24 cellular contexts compared by ENCODE assay signal in the genomic region with DNA sequence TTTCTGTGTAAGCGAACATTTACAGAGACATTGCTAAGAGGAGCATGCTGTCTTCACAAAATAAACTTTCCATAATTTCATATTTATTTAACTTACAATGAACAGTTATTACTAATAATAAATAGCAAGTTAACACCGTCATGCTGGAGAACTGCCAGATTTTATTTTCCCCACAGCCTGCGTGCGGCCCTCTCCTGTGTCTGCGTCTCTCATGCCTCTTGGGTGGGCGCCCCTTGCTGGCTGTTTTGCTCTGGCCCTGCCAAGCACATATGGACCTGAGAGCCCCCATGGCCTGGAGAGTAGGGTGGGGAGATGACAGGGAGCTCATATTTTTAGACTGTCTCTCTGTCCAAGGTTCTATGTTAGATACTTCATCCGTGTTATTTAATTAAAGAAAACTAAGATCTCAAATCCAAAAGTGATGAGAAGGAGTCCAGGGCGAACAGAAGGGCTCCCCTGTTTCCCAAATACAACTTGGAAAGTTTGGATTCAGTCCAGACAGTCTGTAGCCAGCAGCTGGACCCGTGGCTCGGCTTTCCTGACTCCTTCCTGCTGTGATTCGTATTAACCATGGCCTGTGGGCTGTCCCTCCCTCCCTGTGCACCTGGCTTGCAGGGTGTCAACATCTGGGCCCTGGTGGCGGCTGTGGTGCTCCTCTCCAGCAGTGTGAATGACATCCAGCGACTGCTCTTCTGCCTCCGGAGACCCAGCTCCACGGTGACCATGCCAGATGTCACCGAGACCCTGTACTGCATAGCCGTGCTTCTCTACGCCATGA. TPM values are rescaled to one million over a fixed set of nuclear protein-coding genes. Genes with fewer than 3 reads are reported as not detected.
DNase-seq lines count a peak whose midpoint lies in the region; TF ChIP-seq lines count a peak whose summit lies in the region.
"Had no signal": no experiment of that assay in that cellular context is flagged by ENCODE, and none has a peak within 500 bp of the region (broad histone marks: within the 10 kb centered on the region; RNA-seq: fewer than 3 reads in every experiment).

No MANE protein-coding gene starts in this region.

- peaks cover 5% of the 10 kb centered on the region for H3K9me3 Mint-ChIP-seq in glutamatergic neuron (ENCODE audit: unreplicated experiment)
- no peaks in the 10 kb centered on the region for H3K9me3 Mint-ChIP-seq in chondrocyte (ENCODE audit: low read depth)
- H3K9me3 Mint-ChIP-seq: activated naive CD4-positive, alpha-beta T cell treated with anti-CD3 and anti-CD28 coated beads, Interleukin-2, amount 50 U/mL, for 24 hours; CD8-positive, alpha-beta T cell had no signal

- in situ Hi-C loops in KBM-7 (cut with MboI; ENCODE audit: low pct_unique_long_range_greater_than_20kb, low sequenced_read_pairs), result no loop called here

- no peak overlapping the region for H3K4me3 Mint-ChIP-seq in glutamatergic neuron (ENCODE audit: unreplicated experiment)
- H3K4me3 Mint-ChIP-seq in chondrocyte (ENCODE audit: unreplicated experiment), result no peak overlapping the region
- H3K4me3 Mint-ChIP-seq: activated CD8-positive, alpha-beta T cell treated with anti-CD3 and anti-CD28 coated beads, Interleukin-2, amount 10 ng/mL, durations not matched to agents 7 days and 5 days; activated naive CD4-positive, alpha-beta T cell treated with anti-CD3 and anti-CD28 coated beads, Interleukin-2, amount 50 U/mL, for 24 hours; CD8-positive, alpha-beta T cell had no signal

- H3K27ac Mint-ChIP-seq in glutamatergic neuron (ENCODE audit: unreplicated experiment), result peak overlapping the region; percentile 52
- H3K27ac Mint-ChIP-seq in chondrocyte (ENCODE audit: unreplicated experiment), result no peak overlapping the region
- H3K27ac Mint-ChIP-seq: activated CD8-positive, alpha-beta T cell treated with anti-CD3 and anti-CD28 coated beads, Interleukin-2, amount 10 ng/mL, durations not matched to agents 7 days and 5 days; activated naive CD4-positive, alpha-beta T cell treated with anti-CD3 and anti-CD28 coated beads, Interleukin-2, amount 50 U/mL, for 24 hours; CD8-positive, alpha-beta T cell had no signal

- TF ChIP-seq CTCF in glutamatergic neuron (IDR thresholded peaks at IDR 0.05; ENCODE audit: partially characterized antibody, unreplicated experiment), result no peak
- TF ChIP-seq CTCF in chondrocyte (IDR thresholded peaks at IDR 0.05), result no peak

- H3K4me1 Mint-ChIP-seq in glutamatergic neuron (ENCODE audit: low read depth, unreplicated experiment) (peaks cover 9% of the 10 kb centered on the region), chondrocyte (ENCODE audit: low read depth) (no peaks in the 10 kb centered on the region)

- no peaks in the 10 kb centered on the region for H3K27me3 Mint-ChIP-seq in glutamatergic neuron (ENCODE audit: unreplicated experiment)
- no peaks in the 10 kb centered on the region for H3K27me3 Mint-ChIP-seq in chondrocyte (ENCODE audit: low read depth)
- H3K27me3 Mint-ChIP-seq: activated naive CD4-positive, alpha-beta T cell treated with anti-CD3 and anti-CD28 coated beads, Interleukin-2, amount 50 U/mL, for 24 hours had no signal

- peak; percentile 10 for DNase-seq in NCI-H1105 treated with DMSO at 0.1 percent for 48 hours (lab: John Stamatoyannopoulos, UW)
- DNase-seq in NCI-H1105 (lab: John Stamatoyannopoulos, UW), result no peak
- peak; percentile 58 for DNase-seq in NCI-H2171 (lab: John Stamatoyannopoulos, UW)
- DNase-seq in glutamatergic neuron, result no peak
- DNase-seq in posterior vena cava (ENCODE audit: low spot score), result peak; percentile 67
- DNase-seq in chondrocyte (ENCODE audit: low spot score), result no peak
- no peak for DNase-seq in NCI-H526 treated with DMSO at 0.1 percent for 48 hours (lab: John Stamatoyannopoulos, UW)
- no peak for DNase-seq in KBM-7
- DNase-seq: activated CD4-positive, CD25-positive, alpha-beta regulatory T cell; activated CD8-positive, alpha-beta T cell treated with anti-CD3 and anti-CD28 coated beads, Interleukin-2, amount 10 ng/mL, durations not matched to agents 7 days and 5 days; activated T-cell treated with anti-CD3 and anti-CD28 coated beads, Interleukin-2, amount 50 U/mL, for 1 hour; AML-193; aorta; CD8-positive, alpha-beta T cell; cerebellar nuclear complex; DMS79; islet precursor cell; lower lobe of right lung; NCI-H187; NCI-H510A; stimulated activated CD4-positive, alpha-beta T cell treated with anti-CD3 and anti-CD28 coated beads, Interleukin-15, amount 100 ng/mL, for 24 hours; T-helper 9 cell; upper lobe of right lung had no signal

- H3K36me3 Mint-ChIP-seq in glutamatergic neuron (ENCODE audit: unreplicated experiment), result no peaks in the 10 kb centered on the region
- peaks cover 43% of the 10 kb centered on the region for H3K36me3 Mint-ChIP-seq in chondrocyte (ENCODE audit: low read depth)

- intact Hi-C loops in posterior vena cava (cut with DNase I), result no loop called here

RNA-seq across cellular contexts. Expression of gene FBH1, which starts 20.5 kb away (rescaled TPM):
- total RNA-seq in glutamatergic neuron (ENCODE audit: unreplicated experiment) (65.0 TPM), posterior vena cava (10 to 100 TPM; 75.1 to 78.6 TPM), chondrocyte (62.2 to 96.6 TPM (median 66.5 TPM) in 3 replicates)

RNA-seq across cellular contexts. Expression of gene ANKRD16, which starts 20.8 kb away (rescaled TPM):
- total RNA-seq in glutamatergic neuron (ENCODE audit: unreplicated experiment) (7.5 TPM), posterior vena cava (1 to 10 TPM; 3.6 to 4.5 TPM), chondrocyte (5.8 to 6.5 TPM (median 6.4 TPM) in 3 replicates)

Comparison
In these comparisons a context has a peak if more than half of its experiments do, and no peak if none do; other contexts are left out.
1. DNase-seq: peak in NCI-H1105 treated with DMSO at 0.1 percent for 48 hours (single experiment), NCI-H2171 (single experiment) and posterior vena cava (single experiment); none in NCI-H1105 (single experiment), glutamatergic neuron (single experiment), chondrocyte (single experiment), NCI-H526 treated with DMSO at 0.1 percent for 48 hours (single experiment) and KBM-7 (single experiment).